In genomic region chr4:165783626-165784025, GRCh38 we compare ENCODE assay signal across 18 cellular contexts.
DNase-seq lines count a peak whose midpoint lies in the region; ATAC-seq, FAIRE-seq and TF ChIP-seq lines count a peak whose summit lies in the region.
"Had no signal": no experiment of that assay in that cellular context is flagged by ENCODE, and none has a peak within 500 bp of the region (broad histone marks: within the 10 kb centered on the region; RNA-seq: fewer than 3 reads in every experiment).

No MANE protein-coding gene starts in this region.

- H3K4me1 ChIP-seq in GM23338 (ENCODE audit: insufficient read depth), result peaks cover 10% of the 10 kb centered on the region
- no peaks in the 10 kb centered on the region for H3K4me1 ChIP-seq in HAP-1
- H3K4me1 ChIP-seq in endothelial cell of umbilical vein (ENCODE audit: control insufficient read depth, extremely low read depth, insufficient read depth, low read length), result no peaks in the 10 kb centered on the region
- H3K4me1 ChIP-seq: BLaER1 treated with 17β-estradiol and CSF1 and Interleukin-3, amounts not matched to agents 10 nM and 100 nM had no signal

- H3K9me3 ChIP-seq in HAP-1, result no peaks in the 10 kb centered on the region
- H3K9me3 ChIP-seq in WERI-Rb-1 (ENCODE audit: severe bottlenecking), result no peaks in the 10 kb centered on the region
- H3K9me3 ChIP-seq in endothelial cell of umbilical vein (replicated peaks; ENCODE audit: control insufficient read depth, insufficient read depth, low read length), result no peaks in the 10 kb centered on the region
- H3K9me3 ChIP-seq: BLaER1 treated with 17β-estradiol and CSF1 and Interleukin-3, amounts not matched to agents 10 nM and 100 nM had no signal

- H3K4me2 ChIP-seq in GM23338, result peak overlapping the region; percentile 70
- H3K4me2 ChIP-seq in endothelial cell of umbilical vein (ENCODE audit: insufficient read depth, low read length), result no peak overlapping the region
- H3K4me2 ChIP-seq: BLaER1 treated with 17β-estradiol and CSF1 and Interleukin-3, amounts not matched to agents 10 nM and 100 nM had no signal

- H3K27ac Mint-ChIP-seq in GM23338 (no peak overlapping the region), progenitor cell of endocrine pancreas (no peak overlapping the region)
- H3K27ac Mint-ChIP-seq: B cell; CD8-positive, alpha-beta T cell had no signal

- H3K4me1 Mint-ChIP-seq in GM23338 (peaks cover 7% of the 10 kb centered on the region), progenitor cell of endocrine pancreas (ENCODE audit: low read depth) (peaks cover 2% of the 10 kb centered on the region)
- H3K4me1 Mint-ChIP-seq: B cell had no signal

- TF ChIP-seq POLR2A in endothelial cell of umbilical vein (IDR thresholded peaks at IDR 0.05; ENCODE audit: low read depth, low read length), result no peak

- no peaks in the 10 kb centered on the region for H3K27me3 ChIP-seq in GM23338 (ENCODE audit: insufficient read depth)
- H3K27me3 ChIP-seq in HAP-1 (ENCODE audit: low read depth), result peaks cover 30% of the 10 kb centered on the region
- no peaks in the 10 kb centered on the region for H3K27me3 ChIP-seq in WERI-Rb-1 (ENCODE audit: insufficient read depth, low read depth, severe bottlenecking)
- H3K27me3 ChIP-seq in endothelial cell of umbilical vein (ENCODE audit: control insufficient read depth in 2 of 2, insufficient read depth in 2 of 2, low read length in 2 of 2), result no peaks in the 10 kb centered on the region
- H3K27me3 ChIP-seq: BLaER1 treated with 17β-estradiol and CSF1 and Interleukin-3, amounts not matched to agents 10 nM and 100 nM had no signal

- DNase-seq in GM23338 (ENCODE audit: low spot score) (no peak), HAP-1 (ENCODE audit: low spot score in 2 of 2) (peak; percentile 24 to 68), WERI-Rb-1 (peak; percentile 23), endothelial cell of umbilical vein (ENCODE audit: low read depth, low spot score) (peak; percentile 40), progenitor cell of endocrine pancreas (ENCODE audit: low spot score, unreplicated experiment) (no peak)
- DNase-seq: Calu3; CD8-positive, alpha-beta T cell; DMS79 treated with DMSO at 0.1 percent for 48 hours; GF-D8; IMR-90 had no signal

- no peak for FAIRE-seq in endothelial cell of umbilical vein (lab: Jason Lieb, UNC)
- FAIRE-seq: GM19239, H54, K562 had no signal

- no peaks in the 10 kb centered on the region for H3K9me2 ChIP-seq in GM23338 (ENCODE audit: insufficient read depth)

- POLR2A ChIA-PET in endothelial cell of umbilical vein (lab: Charles Lee), result interaction anchor here (0.6 kb wide), 1 partner anchor 85 kb away, joined by 3 read pairs; no protein-coding TSS in a partner anchor

- CTCF ChIA-PET in endothelial cell of umbilical vein (lab: Charles Lee), result interaction anchor here (1.4 kb wide), 1 partner anchor 17 kb away, joined by 3 read pairs; no protein-coding TSS in a partner anchor

- H4K20me1 ChIP-seq in GM23338 (replicated peaks; ENCODE audit: insufficient read depth), result no peaks in the 10 kb centered on the region
- H4K20me1 ChIP-seq in endothelial cell of umbilical vein (replicated peaks; ENCODE audit: control insufficient read depth, extremely low read depth, insufficient read depth, low read length), result no peaks in the 10 kb centered on the region
- H4K20me1 ChIP-seq: BLaER1 treated with 17β-estradiol and CSF1 and Interleukin-3, amounts not matched to agents 10 nM and 100 nM had no signal

- H3K4me3 ChIP-seq in GM23338 (no peak overlapping the region), HAP-1 (no peak overlapping the region), WERI-Rb-1 (ENCODE audit: low read depth, low read length) (no peak overlapping the region), endothelial cell of umbilical vein (replicated peaks in 1 of 3; ENCODE audit: insufficient read depth in 1 of 3, low read depth in 1 of 3, low read length in 3 of 3) (no peak overlapping the region)
- H3K4me3 ChIP-seq: BLaER1 treated with 17β-estradiol and CSF1 and Interleukin-3, amounts not matched to agents 10 nM and 100 nM; K562 had no signal

- TF ChIP-seq CTCF in GM23338 (conservative IDR thresholded peaks at IDR 0.05; ENCODE audit: low read depth in 2 of 2) (no peak), WERI-Rb-1 (IDR thresholded peaks at IDR 0.05; ENCODE audit: low read depth, low read length) (no peak), endothelial cell of umbilical vein (IDR thresholded peaks at IDR 0.05; ENCODE audit: extremely low read depth in 1 of 2, insufficient read depth in 1 of 2, low read depth in 1 of 2, low read length in 2 of 2) (no peak), progenitor cell of endocrine pancreas (IDR thresholded peaks at IDR 0.05; ENCODE audit: unreplicated experiment) (no peak)

- H3K27ac ChIP-seq in GM23338 (ENCODE audit: low read depth) (peak overlapping the region; percentile 42; the same call in 1 of the 2 replicates), WERI-Rb-1 (no peak overlapping the region), endothelial cell of umbilical vein (ENCODE audit: insufficient read depth, low read depth, low read length) (no peak overlapping the region)
- H3K27ac ChIP-seq: BLaER1 treated with 17β-estradiol and CSF1 and Interleukin-3, amounts not matched to agents 10 nM and 100 nM; HL-60 had no signal

- no peaks in the 10 kb centered on the region for H3K9me3 Mint-ChIP-seq in GM23338
- no peaks in the 10 kb centered on the region for H3K9me3 Mint-ChIP-seq in progenitor cell of endocrine pancreas (ENCODE audit: low read depth)

- H3K36me3 Mint-ChIP-seq in GM23338 (ENCODE audit: low read depth), result no peaks in the 10 kb centered on the region
- no peaks in the 10 kb centered on the region for H3K36me3 Mint-ChIP-seq in progenitor cell of endocrine pancreas (ENCODE audit: insufficient read depth)
- H3K36me3 Mint-ChIP-seq: CD8-positive, alpha-beta T cell had no signal

- intact Hi-C loops in endothelial cell of umbilical vein (cut with micrococcal nuclease), result no loop called here

- ATAC-seq in GM23338 (peak; percentile 39; the same call in 1 of the 3 replicates), HG03521 (IDR thresholded peaks at IDR 0.05; ENCODE audit: unreplicated experiment) (no peak), HG02970 (IDR thresholded peaks at IDR 0.05; ENCODE audit: low FRiP score, unreplicated experiment) (no peak)
- ATAC-seq: CD8-positive, alpha-beta T cell; K562 had no signal

- dilution Hi-C loops in endothelial cell of umbilical vein (cut with MboI; ENCODE audit: extremely low pct_ligation_motif_present, low sequenced_read_pairs), result no loop called here

- no peak overlapping the region for H3K9ac ChIP-seq in endothelial cell of umbilical vein (replicated peaks; ENCODE audit: extremely low read depth, insufficient read depth, low read length)
- H3K9ac ChIP-seq: BLaER1 treated with 17β-estradiol and CSF1 and Interleukin-3, amounts not matched to agents 10 nM and 100 nM had no signal

- BruUV-seq in endothelial cell of umbilical vein (replicated peaks; lab: Mats Ljungman, UMichigan), result no TSS peak

- in situ Hi-C loops in HAP-1 (cut with MboI; ENCODE audit: low sequenced_read_pairs), result no loop called here

- H3K36me3 ChIP-seq in GM23338 (ENCODE audit: insufficient read depth) (no peaks in the 10 kb centered on the region), HAP-1 (replicated peaks) (no peaks in the 10 kb centered on the region), WERI-Rb-1 (no peaks in the 10 kb centered on the region), endothelial cell of umbilical vein (ENCODE audit: control insufficient read depth in 2 of 2, extremely low read depth in 1 of 2, insufficient read depth in 2 of 2, low read length in 2 of 2) (no peaks in the 10 kb centered on the region)
- H3K36me3 ChIP-seq: BLaER1 treated with 17β-estradiol and CSF1 and Interleukin-3, amounts not matched to agents 10 nM and 100 nM had no signal

- H3K9me1 ChIP-seq in endothelial cell of umbilical vein (replicated peaks; ENCODE audit: control insufficient read depth, extremely low read depth, insufficient read depth, low read length), result no peaks in the 10 kb centered on the region

- no peaks in the 10 kb centered on the region for H3F3A ChIP-seq in GM23338 (replicated peaks; ENCODE audit: low read depth)

- no peak overlapping the region for H3K4me3 Mint-ChIP-seq in GM23338
- no peak overlapping the region for H3K4me3 Mint-ChIP-seq in progenitor cell of endocrine pancreas (ENCODE audit: low read depth)
- H3K4me3 Mint-ChIP-seq: B cell; CD8-positive, alpha-beta T cell had no signal

- H3K79me2 ChIP-seq in GM23338 (replicated peaks; ENCODE audit: insufficient read depth) (no peaks in the 10 kb centered on the region), endothelial cell of umbilical vein (ENCODE audit: control insufficient read depth, insufficient read depth, low read length) (no peaks in the 10 kb centered on the region)

- H3K27me3 Mint-ChIP-seq in GM23338 (ENCODE audit: insufficient read depth, low read depth, poor library complexity), result no peaks in the 10 kb centered on the region
- H3K27me3 Mint-ChIP-seq in progenitor cell of endocrine pancreas, result peaks cover 3% of the 10 kb centered on the region
- H3K27me3 Mint-ChIP-seq: B cell had no signal

- H2AFZ ChIP-seq in GM23338 (peak overlapping the region; percentile 64; the same call in 1 of the 2 replicates), endothelial cell of umbilical vein (ENCODE audit: low read depth, low read length) (peak overlapping the region; percentile 33)

TF ChIP-seq in GM23338, 12 proteins besides CTCF, POLR2A, EP300 and RAD21 (continues in another document):
- no peak for TF ChIP-seq STAT1 (IDR thresholded peaks at IDR 0.05; ENCODE audit: unreplicated experiment)

TF ChIP-seq in endothelial cell of umbilical vein, 7 proteins besides CTCF, POLR2A, EP300 and RAD21:
- TF ChIP-seq MYC (IDR thresholded peaks at IDR 0.05; ENCODE audit: low read depth, low read length) (no peak), MAX (IDR thresholded peaks at IDR 0.05; ENCODE audit: insufficient read depth, insufficient read length) (no peak), GATA2 (IDR thresholded peaks at IDR 0.05; ENCODE audit: insufficient read depth, insufficient read length, low read depth, low read length) (no peak), JUN (IDR thresholded peaks at IDR 0.05; ENCODE audit: borderline replicate concordance, insufficient read depth, insufficient read length, low read depth) (no peak)

Comparison
In these comparisons a context has a peak if more than half of its experiments do, and no peak if none do; other contexts are left out.
1. DNase-seq: peak in HAP-1 (2 of 2), WERI-Rb-1 (single experiment) and endothelial cell of umbilical vein (single experiment); none in GM23338 (single experiment) and progenitor cell of endocrine pancreas (single experiment).